Comparison of ENCODE assay signal across 18 cellular contexts in genomic region chr11:44903518-44903917, GRCh38.
"Had no signal": no experiment of that assay in that cellular context is flagged by ENCODE, and none has a peak within 500 bp of the region (broad histone marks: within the 10 kb centered on the region; RNA-seq: fewer than 3 reads in every experiment).

No MANE protein-coding gene starts in this region.

- FAIRE-seq: RCC 7860 had no signal

- H3K27ac ChIP-seq: KMS-11 had no signal

- DNase-seq: IMR-90, Kasumi-1, MM.1S, NCI-H1092 treated with DMSO at 0.1 percent for 48 hours, NCI-H1436, NCI-H187, NCI-H2029, NCI-H2081 treated with DMSO at 0.1 percent for 48 hours, NCI-H2227 treated with DMSO at 0.1 percent for 48 hours, NCI-H510A, NCI-H524 treated with DMSO at 0.1 percent for 48 hours, NCI-H774, RPMI8226, SHP77, SK-N-SH, SW 1271 had no signal

- H3K4me2 ChIP-seq: KMS-11, SK-N-SH had no signal

- H3K9me3 ChIP-seq: SK-N-SH had no signal

- H3K9ac ChIP-seq: KMS-11, SK-N-SH had no signal
